In the genomic region with DNA sequence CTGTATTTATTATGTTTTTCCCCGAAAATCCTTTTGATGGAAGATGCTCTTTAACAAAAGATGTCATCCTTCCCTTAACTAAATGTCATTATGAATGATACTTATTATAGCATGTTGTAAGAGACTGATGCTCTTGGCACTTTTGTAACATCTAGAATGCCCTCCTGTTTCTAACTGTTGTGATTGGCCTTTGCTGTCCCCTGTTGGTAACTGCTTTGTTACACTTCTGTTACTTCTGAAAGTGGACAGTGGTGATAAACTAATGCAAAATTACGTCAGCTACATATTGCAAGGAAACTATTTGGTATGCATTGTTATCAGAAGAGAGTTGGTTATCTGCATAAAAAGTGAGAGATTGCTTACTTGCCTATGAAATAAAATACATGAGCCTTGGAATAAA, we compare ENCODE assay signal across 18 cellular contexts. TPM values are rescaled to one million over a fixed set of nuclear protein-coding genes. Genes with fewer than 3 reads are reported as not detected.
A peak's percentile ranks its signal among the peaks of the same experiment; 100 is the strongest.
DNase-seq lines count a peak whose midpoint lies in the region; ATAC-seq, FAIRE-seq and TF ChIP-seq lines count a peak whose summit lies in the region.
"Had no signal": no experiment of that assay in that cellular context is flagged by ENCODE, and none has a peak within 500 bp of the region (broad histone marks: within the 10 kb centered on the region; RNA-seq: fewer than 3 reads in every experiment).

No MANE protein-coding gene starts in this region.

- intact Hi-C loops in HCT116 (cut with micrococcal nuclease) (no loop called here), GM12878 (cut with micrococcal nuclease; ENCODE audit: unreplicated experiment) (no loop called here)

- TF ChIP-seq POLR2A in HCT116 (IDR thresholded peaks at IDR 0.05; ENCODE audit: borderline replicate concordance, extremely low read depth, insufficient read depth, insufficient read length) (no peak), GM12878 (IDR thresholded peaks at IDR 0.05; ENCODE audit: low read depth, low read length) (no peak)

- POLR2A ChIA-PET in HCT116 (lab: Charles Lee): no interaction called here
- POLR2A ChIA-PET in GM12878 (lab: Charles Lee): no interaction called here

- CTCF ChIA-PET in HCT116 (lab: Charles Lee) (no interaction called here), GM12878 (lab: Yijun Ruan, JAX) (interaction anchor here (0.7 to 1.8 kb wide), 5 partner anchors 10 to 141 kb away, joined by 3 to 10 read pairs (median 4); no protein-coding TSS in a partner anchor)

- BruUV-seq in HCT116 (replicated peaks; lab: Mats Ljungman, UMichigan) (no TSS peak), GM12878 (replicated peaks; lab: Mats Ljungman, UMichigan) (no TSS peak)

- no peak for DNase-seq in D721Med (ENCODE audit: insufficient read length, low spot score)
- no peak for DNase-seq in HCT116 (ENCODE audit: low read depth, low spot score)
- DNase-seq in GM12878 (ENCODE audit: low read depth, low spot score): no peak
- no peak for DNase-seq in osteoblast (ENCODE audit: insufficient read length, low spot score, missing footprints)
- no peak for DNase-seq in T-helper 9 cell
- DNase-seq in NCI-H1092 (lab: John Stamatoyannopoulos, UW): no peak
- DNase-seq: GDM1, H9, Karpas-422, MM.1S, NCI-H1105, NCI-H2107, NCI-H2227 treated with DMSO at 0.1 percent for 48 hours, NCI-H524, NCI-H82 had no signal

- H3K9me2 ChIP-seq in HCT116 (ENCODE audit: insufficient read depth): no peaks in the 10 kb centered on the region

- peak; percentile 74 for FAIRE-seq in D721Med (lab: Jason Lieb, UNC)
- FAIRE-seq in GM12878 (lab: Jason Lieb, UNC): no peak
- FAIRE-seq: HTR-8/SVneo had no signal

- H3K4me1 ChIP-seq in HCT116 (ENCODE audit: control insufficient read depth in 1 of 2, insufficient read depth in 2 of 2, low read length in 2 of 2) (peaks cover 3 to 5% of the 10 kb centered on the region in 2 experiments; a peak in 3 of 4 replicates), GM12878 (ENCODE audit: control insufficient read depth, insufficient read depth, low read length) (no peaks in the 10 kb centered on the region), osteoblast (ENCODE audit: insufficient read depth, low read length) (peaks cover 4% of the 10 kb centered on the region)

- in situ Hi-C loops in GM12878 (cut with MboI): no loop called here

- TF ChIP-seq CTCF in D721Med (IDR thresholded peaks at IDR 0.05; ENCODE audit: insufficient read depth, missing control alignments): no peak
- no peak for TF ChIP-seq CTCF in HCT116 (IDR thresholded peaks at IDR 0.05 in 2 of 3, conservative IDR thresholded peaks at IDR 0.05 in 1 of 3; ENCODE audit: borderline replicate concordance in 1 of 3, insufficient read depth in 1 of 3, low read depth in 2 of 3, low read length in 2 of 3)
- TF ChIP-seq CTCF in GM12878 (IDR thresholded peaks at IDR 0.05 in 2 of 3, conservative IDR thresholded peaks at IDR 0.05 in 1 of 3; ENCODE audit: control insufficient read depth in 2 of 3, extremely low read depth in 1 of 3, insufficient read depth in 1 of 3, low read depth in 3 of 3, low read length in 3 of 3): peak in 1 of 3 experiments; percentile 8; a peak in 2 of 6 replicates
- no peak for TF ChIP-seq CTCF in osteoblast (IDR thresholded peaks at IDR 0.05; ENCODE audit: extremely low read depth, low read depth, low read length)

- H3K79me2 ChIP-seq in HCT116 (ENCODE audit: insufficient read depth, low read length) (peaks cover 50% of the 10 kb centered on the region), GM12878 (ENCODE audit: control insufficient read depth, insufficient read depth, low read length) (peaks cover 21% of the 10 kb centered on the region), osteoblast (ENCODE audit: insufficient read depth, low read length) (peaks cover 20% of the 10 kb centered on the region)

- H3K9ac ChIP-seq in HCT116 (ENCODE audit: low read length): no peak overlapping the region
- H3K9ac ChIP-seq in GM12878 (ENCODE audit: control insufficient read depth, insufficient read depth, low read length): no peak overlapping the region

- SMC1A ChIA-PET in GM12878 (lab: Charles Lee; ENCODE audit: uncharacterized antibody, unreplicated experiment): interaction anchor here (0.8 kb wide), 1 partner anchor 88 kb away, joined by 3 read pairs; no protein-coding TSS in a partner anchor

- no peak overlapping the region for H3K27ac ChIP-seq in HCT116 (ENCODE audit: low read depth, low read length)
- no peak overlapping the region for H3K27ac ChIP-seq in GM12878 (ENCODE audit: control insufficient read depth, insufficient read depth)
- H3K27ac ChIP-seq in osteoblast (ENCODE audit: low read depth, low read length): no peak overlapping the region

- no peak overlapping the region for H3K4me3 ChIP-seq in HCT116 (replicated peaks in 1 of 2; ENCODE audit: low read depth in 1 of 2, low read length in 2 of 2)
- no peak overlapping the region for H3K4me3 ChIP-seq in GM12878
- H3K4me3 ChIP-seq in osteoblast (ENCODE audit: insufficient read depth, low read length): no peak overlapping the region

- H3K9me3 ChIP-seq in HCT116 (ENCODE audit: control insufficient read depth in 1 of 2, insufficient read depth in 1 of 2, low read depth in 1 of 2, low read length in 2 of 2) (no peaks in the 10 kb centered on the region), GM12878 (replicated peaks; ENCODE audit: control insufficient read depth, insufficient read depth, low read length) (no peaks in the 10 kb centered on the region), osteoblast (ENCODE audit: low read depth, low read length) (no peaks in the 10 kb centered on the region)

- no peak overlapping the region for H2AFZ ChIP-seq in HCT116 (ENCODE audit: low read depth, low read length, poor library complexity, severe bottlenecking)
- H2AFZ ChIP-seq in GM12878 (ENCODE audit: control insufficient read depth, low read depth, low read length): no peak overlapping the region; the same call in 1 of the 2 replicates
- H2AFZ ChIP-seq in osteoblast (ENCODE audit: low read length): peak overlapping the region; percentile 52

- TF ChIP-seq RAD21 in HCT116 (IDR thresholded peaks at IDR 0.05; ENCODE audit: low read depth): peak; percentile 14; the same call in 1 of the 2 replicates
- TF ChIP-seq RAD21 in GM12878 (IDR thresholded peaks at IDR 0.05; ENCODE audit: insufficient read depth, low read depth, low read length): no peak

- TF ChIP-seq EP300 in GM12878 (IDR thresholded peaks at IDR 0.05; ENCODE audit: borderline replicate concordance in 1 of 2, control insufficient read depth in 1 of 2, low read depth in 2 of 2, low read length in 2 of 2): no peak

- H3K36me3 ChIP-seq in HCT116 (ENCODE audit: control insufficient read depth in 1 of 2, insufficient read depth in 2 of 2, low read length in 2 of 2): peaks cover 25 to 59% of the 10 kb centered on the region in 2 experiments
- peaks cover 0 to 4% of the 10 kb centered on the region in 2 experiments; a peak in 1 of 4 replicates for H3K36me3 ChIP-seq in GM12878 (ENCODE audit: control insufficient read depth in 2 of 2, insufficient read depth in 2 of 2, low read length in 1 of 2)
- peaks cover 18% of the 10 kb centered on the region for H3K36me3 ChIP-seq in osteoblast (ENCODE audit: insufficient read depth, low read length)

- 84% methylated on average over 2 of the region's 2 CpGs for WGBS in GM12878 (ENCODE audit: insufficient coverage, insufficient replicate concordance, low lambda C conversion rate, missing lambda C conversion rate)

- ATAC-seq in HCT116 (no peak), GM12878 (peak; percentile 60; the same call in 2 of the 3 replicates), HG03045 (IDR thresholded peaks at IDR 0.05; ENCODE audit: unreplicated experiment) (no peak)

- RAD21 ChIA-PET in HCT116 (lab: Charles Lee; ENCODE audit: low non-redundant PET in 1 of 2, low total read pairs in 2 of 2, uncharacterized antibody in 2 of 2, unreplicated experiment in 2 of 2) (no interaction called here), GM12878 (lab: Charles Lee; ENCODE audit: unreplicated experiment) (interaction anchor here (0.9 to 1.3 kb wide), 4 partner anchors 10 to 140 kb away, joined by 3 to 4 read pairs (median 3); no protein-coding TSS in a partner anchor)

- H3K27me3 ChIP-seq in HCT116 (ENCODE audit: insufficient read depth, low read length): no peaks in the 10 kb centered on the region
- H3K27me3 ChIP-seq in GM12878 (replicated peaks in 1 of 2; ENCODE audit: control insufficient read depth in 2 of 2, insufficient read depth in 2 of 2, low read length in 1 of 2): no peaks in the 10 kb centered on the region
- H3K27me3 ChIP-seq in osteoblast (ENCODE audit: insufficient read depth, low read length): no peaks in the 10 kb centered on the region

- no peaks in the 10 kb centered on the region for H4K20me1 ChIP-seq in HCT116 (ENCODE audit: insufficient read depth)
- H4K20me1 ChIP-seq in GM12878 (ENCODE audit: control insufficient read depth, insufficient read depth): no peaks in the 10 kb centered on the region
- no peaks in the 10 kb centered on the region for H4K20me1 ChIP-seq in osteoblast (ENCODE audit: insufficient read depth, low read length)

- H3K4me2 ChIP-seq in HCT116 (ENCODE audit: low read length) (no peak overlapping the region), GM12878 (ENCODE audit: control insufficient read depth, insufficient read depth) (no peak overlapping the region), osteoblast (ENCODE audit: insufficient read depth, low read length) (no peak overlapping the region)

TF ChIP-seq in HCT116, 20 proteins besides CTCF, POLR2A, EP300 and RAD21 (continues in another document):
- TF ChIP-seq ELF1 (IDR thresholded peaks at IDR 0.05; ENCODE audit: borderline replicate concordance, low read depth) (no peak), SIN3A (IDR thresholded peaks at IDR 0.05; ENCODE audit: low read depth) (no peak)

TF ChIP-seq in GM12878, 131 proteins besides CTCF, POLR2A, EP300 and RAD21 (continues in another document):
- no peak for TF ChIP-seq ASH2L (IDR thresholded peaks at IDR 0.05; ENCODE audit: borderline replicate concordance, low read depth)

RNA-seq across cellular contexts. Expression of gene TTK, which starts 5.8 kb away (rescaled TPM):
- total RNA-seq in HCT116 (2021; ENCODE audit: unreplicated experiment) (46.3 TPM), GM12878 (2014; rRNA removed) (32.7 and 43.1 TPM in 2 replicates), GM12878 (2014; rRNA removed; fragmentation: Illumina TruSeq; extraction: Trizol) (50.5 and 52.4 TPM in 2 replicates), GM12878 (2021) (28.9 and 29.4 TPM in 2 replicates), osteoblast (4.0 and 4.4 TPM in 2 replicates)
- 11.6 and 18.6 TPM in 2 replicates for polyA plus RNA-seq in HCT116 (2012)
- 30.8 and 36.1 TPM in 2 replicates for total RNA-seq in GM12878 (2013; cell fraction: nucleolus; rRNA removed)
- polyA plus RNA-seq in GM12878 (2011; ENCODE audit: low read depth): 7.1 TPM
- polyA plus RNA-seq in GM12878 (2011; rRNA removed) (39.3 and 72.3 TPM in 2 replicates), GM12878 (2014; fragmentation: Illumina TruSeq; extraction: Trizol) (43.3 and 54.2 TPM in 2 replicates), GM12878 (2014; fragmentation: Nextera tagmentation; extraction: Ambion mirVana) (10 to 100 TPM; 23.8 to 25.6 TPM), GM12878 (2014; rRNA removed) (20.0 and 26.8 TPM in 2 replicates), GM12878 (2016; fragmentation: Nextera tagmentation; extraction: Ambion mirVana) (10 to 100 TPM; 41.4 to 50.3 TPM)
- 9.9 and 10.1 TPM in 2 replicates for polyA plus RNA-seq in GM12878 (2011; cell fraction: cytosol; rRNA removed)
- 36.3 and 42.8 TPM in 2 replicates for polyA plus RNA-seq in GM12878 (2011; cell fraction: nucleus; rRNA removed)
- 11.4 and 18.3 TPM in 2 replicates for polyA plus RNA-seq in GM12878 (2012)
- polyA minus RNA-seq in GM12878 (2011; rRNA and poly(A)+ RNA removed): 19.0 and 34.8 TPM in 2 replicates
- 13.0 and 16.7 TPM in 2 replicates for polyA minus RNA-seq in GM12878 (2011; cell fraction: cytosol; rRNA and poly(A)+ RNA removed)
- polyA minus RNA-seq in GM12878 (2011; cell fraction: nucleus; rRNA and poly(A)+ RNA removed): 25.1 and 30.6 TPM in 2 replicates
- polyA plus RNA-seq: CD14-positive monocyte had no signal
